In genomic region chr3:144033235-144033579, GRCh38 we compare ENCODE assay signal across 15 cellular contexts.
DNase-seq lines count a peak whose midpoint lies in the region; ATAC-seq and TF ChIP-seq lines count a peak whose summit lies in the region.
"Had no signal": no experiment of that assay in that cellular context is flagged by ENCODE, and none has a peak within 500 bp of the region (broad histone marks: within the 10 kb centered on the region; RNA-seq: fewer than 3 reads in every experiment).

No MANE protein-coding gene starts in this region.

- peak overlapping the region; percentile 88 for H3K4me2 ChIP-seq in OCI-LY3 (ENCODE audit: low read length)

- in situ Hi-C loops in G401 (cut with HindIII; ENCODE audit: low sequenced_read_pairs) = no loop called here

- H3K4me3 ChIP-seq in OCI-LY3 (ENCODE audit: low read length) = peak overlapping the region; percentile 72

- H3K9me3 ChIP-seq in OCI-LY3 (ENCODE audit: insufficient read depth, low read length) = no peaks in the 10 kb centered on the region

- H4K20me1 ChIP-seq in OCI-LY3 (ENCODE audit: insufficient read depth, low read length) = no peaks in the 10 kb centered on the region

- H3K9ac ChIP-seq in OCI-LY3 (ENCODE audit: low read length) = peak overlapping the region; percentile 56

- no peak for TF ChIP-seq CTCF in OCI-LY3 (IDR thresholded peaks at IDR 0.05; ENCODE audit: low read depth, low read length)

- CTCF ChIA-PET in activated CD4-positive, alpha-beta T cell treated with anti-CD3 and anti-CD28 coated beads for 36 hours (lab: Charles Lee) = interaction anchor here (1.0 to 1.4 kb wide), 2 partner anchors 58 to 258 kb away, joined by 3 to 6 read pairs; no protein-coding TSS in a partner anchor

- H3K79me2 ChIP-seq in OCI-LY3 (ENCODE audit: low read length) = peaks cover 59% of the 10 kb centered on the region

- ATAC-seq in activated CD4-positive, alpha-beta T cell treated with anti-CD3 and anti-CD28 coated beads for 36 hours = no peak
- ATAC-seq in GM19455 (IDR thresholded peaks at IDR 0.05; ENCODE audit: unreplicated experiment) = no peak

- H3K27ac Mint-ChIP-seq in activated CD4-positive, alpha-beta T cell treated with anti-CD3 and anti-CD28 coated beads for 36 hours = no peak overlapping the region
- H3K27ac Mint-ChIP-seq: IgD-negative memory B cell had no signal

- H3K36me3 ChIP-seq in OCI-LY3 (replicated peaks; ENCODE audit: low read depth, low read length) = no peaks in the 10 kb centered on the region

- intact Hi-C loops in activated CD4-positive, alpha-beta T cell treated with anti-CD3 and anti-CD28 coated beads for 36 hours (cut with DNase I, micrococcal nuclease) = no loop called here

- peaks cover 69% of the 10 kb centered on the region for H3K4me1 ChIP-seq in OCI-LY3 (ENCODE audit: low read length)

- H2AFZ ChIP-seq in OCI-LY3 (ENCODE audit: low read depth, low read length) = no peak overlapping the region

- DNase-seq in G401 (ENCODE audit: low spot score) = peak; percentile 23
- peak; percentile 58 for DNase-seq in globus pallidus (ENCODE audit: low spot score)
- peak; percentile 26 for DNase-seq in putamen (ENCODE audit: low spot score)
- DNase-seq in activated CD4-positive, alpha-beta T cell treated with anti-CD3 and anti-CD28 coated beads for 36 hours = no peak
- no peak for DNase-seq in cerebellum (ENCODE audit: low spot score)
- no peak for DNase-seq in iPS-NIHi7 (ENCODE audit: extremely low spot score)
- DNase-seq: DMS53, GOT3, NCI-H1694 treated with DMSO at 0.1 percent for 48 hours, NCI-H69, SHP77 had no signal

- H3K36me3 Mint-ChIP-seq in activated CD4-positive, alpha-beta T cell treated with anti-CD3 and anti-CD28 coated beads for 36 hours (ENCODE audit: low read depth) = no peaks in the 10 kb centered on the region

- H3K9me3 Mint-ChIP-seq in activated CD4-positive, alpha-beta T cell treated with anti-CD3 and anti-CD28 coated beads for 36 hours (ENCODE audit: low read depth) = no peaks in the 10 kb centered on the region
- H3K9me3 Mint-ChIP-seq: IgD-negative memory B cell had no signal

- H3K27ac ChIP-seq in OCI-LY3 (ENCODE audit: low read length) = peak overlapping the region; percentile 71
- H3K27ac ChIP-seq: C4-2B had no signal

- H3K4me3 Mint-ChIP-seq in activated CD4-positive, alpha-beta T cell treated with anti-CD3 and anti-CD28 coated beads for 36 hours = no peak overlapping the region

- peaks cover 9% of the 10 kb centered on the region for H3K4me1 Mint-ChIP-seq in activated CD4-positive, alpha-beta T cell treated with anti-CD3 and anti-CD28 coated beads for 36 hours

- H3K27me3 Mint-ChIP-seq in activated CD4-positive, alpha-beta T cell treated with anti-CD3 and anti-CD28 coated beads for 36 hours = no peaks in the 10 kb centered on the region

- H3K27me3 ChIP-seq in OCI-LY3 (ENCODE audit: low read depth, low read length) = no peaks in the 10 kb centered on the region

- POLR2A ChIA-PET in activated CD4-positive, alpha-beta T cell treated with anti-CD3 and anti-CD28 coated beads for 36 hours (lab: Charles Lee) = no interaction called here

Comparison
In these comparisons a context has a peak if more than half of its experiments do, and no peak if none do; other contexts are left out.
1. DNase-seq: peak in G401 (single experiment), globus pallidus (single experiment) and putamen (single experiment); none in activated CD4-positive, alpha-beta T cell treated with anti-CD3 and anti-CD28 coated beads for 36 hours (single experiment), cerebellum (single experiment) and iPS-NIHi7 (single experiment).